Comparison of ENCODE assay signal across 10 cellular contexts in genomic region chr12:104460973-104461693, GRCh38. TPM values are rescaled to one million over a fixed set of nuclear protein-coding genes. Genes with fewer than 3 reads are reported as not detected.
DNase-seq lines count a peak whose midpoint lies in the region; ATAC-seq, FAIRE-seq and TF ChIP-seq lines count a peak whose summit lies in the region.
"Had no signal": no experiment of that assay in that cellular context is flagged by ENCODE, and none has a peak within 500 bp of the region (broad histone marks: within the 10 kb centered on the region; RNA-seq: fewer than 3 reads in every experiment).

No MANE protein-coding gene starts in this region.

- H3K18ac ChIP-seq in mesenchymal stem cell (ENCODE audit: low read depth in 1 of 2, low read length in 2 of 2), result no peak overlapping the region

- no peak overlapping the region for H2BK15ac ChIP-seq in mesenchymal stem cell (ENCODE audit: low read depth, poor library complexity, severe bottlenecking)

- POLR2A ChIA-PET in activated CD8-positive, alpha-beta T cell treated with anti-CD3 and anti-CD28 coated beads, Interleukin-2, amount 10 ng/mL, durations not matched to agents 7 days and 5 days (lab: Charles Lee), result interaction anchor here (0.9 to 6.3 kb wide), 4 partner anchors 11 to 108 kb away, joined by 4 to 68 read pairs (median 26); no protein-coding TSS in a partner anchor

- H2BK5ac ChIP-seq in mesenchymal stem cell (ENCODE audit: low read depth, low read length, poor library complexity, severe bottlenecking), result no peak overlapping the region

- 83% methylated on average over 5 of the region's 5 CpGs for WGBS in mesenchymal stem cell
- WGBS in gastroesophageal sphincter (ENCODE audit: low coverage in 1 of 2), 2 donors, result 86% methylated on average over 4 of the region's 5 CpGs; no CpG with 5 or more reads in 1 of the 2 donors

- H3K23ac ChIP-seq in mesenchymal stem cell (ENCODE audit: low read length in 2 of 2), result no peak overlapping the region

- peaks cover 10% of the 10 kb centered on the region for H3K36me3 Mint-ChIP-seq in CD4-positive, CD25-positive, alpha-beta regulatory T cell
- H3K36me3 Mint-ChIP-seq in activated CD8-positive, alpha-beta T cell treated with anti-CD3 and anti-CD28 coated beads, Interleukin-2, amount 10 ng/mL, durations not matched to agents 7 days and 5 days (ENCODE audit: low read depth), result peaks cover 55% of the 10 kb centered on the region

- H3K4me3 ChIP-seq in CD4-positive, CD25-positive, alpha-beta regulatory T cell (ENCODE audit: low read depth, low read length), result peak overlapping the region; percentile 97
- H3K4me3 ChIP-seq in mesenchymal stem cell (ENCODE audit: insufficient read depth in 1 of 2, low read depth in 1 of 2, low read length in 2 of 2), result no peak overlapping the region
- H3K4me3 ChIP-seq in gastroesophageal sphincter, result no peak overlapping the region

- H3K36me3 ChIP-seq in CD4-positive, CD25-positive, alpha-beta regulatory T cell (ENCODE audit: control insufficient read depth, insufficient read depth, low read length), result no peaks in the 10 kb centered on the region
- H3K36me3 ChIP-seq in mesenchymal stem cell (ENCODE audit: control insufficient read depth in 1 of 2, insufficient read depth in 2 of 2, low read depth in 1 of 2, low read length in 2 of 2) (no peaks in the 10 kb centered on the region), gastroesophageal sphincter (no peaks in the 10 kb centered on the region)

- no peak for TF ChIP-seq CTCF in gastroesophageal sphincter (IDR thresholded peaks at IDR 0.05)

- TF ChIP-seq POLR2A in GM12891 (IDR thresholded peaks at IDR 0.05; ENCODE audit: low read depth, low read length), result no peak
- no peak for TF ChIP-seq POLR2A in gastroesophageal sphincter (IDR thresholded peaks at IDR 0.05)

- H3K9ac ChIP-seq in mesenchymal stem cell (ENCODE audit: low read length), result no peak overlapping the region

- H3K4me2 ChIP-seq in mesenchymal stem cell (ENCODE audit: low read length, poor library complexity, severe bottlenecking), result no peak overlapping the region

- peaks cover 19 to 66% (median 47%) of the 10 kb centered on the region in 4 donors for H3K4me1 Mint-ChIP-seq in CD4-positive, CD25-positive, alpha-beta regulatory T cell
- H3K4me1 Mint-ChIP-seq in activated CD8-positive, alpha-beta T cell treated with anti-CD3 and anti-CD28 coated beads, Interleukin-2, amount 10 ng/mL, durations not matched to agents 7 days and 5 days (ENCODE audit: low read depth), result peaks cover 66% of the 10 kb centered on the region

- no peaks in the 10 kb centered on the region for H3K27me3 ChIP-seq in CD4-positive, CD25-positive, alpha-beta regulatory T cell (ENCODE audit: control insufficient read depth, insufficient read depth, low read length)
- H3K27me3 ChIP-seq in mesenchymal stem cell (ENCODE audit: control insufficient read depth in 1 of 2, insufficient read depth in 1 of 2, low read length in 2 of 2) (peaks cover 0 to 4% of the 10 kb centered on the region in 2 experiments), gastroesophageal sphincter (no peaks in the 10 kb centered on the region)

- H2BK120ac ChIP-seq in mesenchymal stem cell (ENCODE audit: low read depth, low read length), result peak overlapping the region; percentile 82

- H3K4me1 ChIP-seq in CD4-positive, CD25-positive, alpha-beta regulatory T cell (ENCODE audit: control insufficient read depth, insufficient read depth, low read length, poor library complexity, severe bottlenecking), result peaks cover 75% of the 10 kb centered on the region
- H3K4me1 ChIP-seq in mesenchymal stem cell (ENCODE audit: control insufficient read depth, insufficient read depth, low read depth, low read length), result peaks cover 17% of the 10 kb centered on the region
- peaks cover 0 to 48% (median 9%) of the 10 kb centered on the region in 3 donors for H3K4me1 ChIP-seq in gastroesophageal sphincter

- no peak overlapping the region for H3K14ac ChIP-seq in mesenchymal stem cell (ENCODE audit: low read length in 2 of 2)

- H3K4ac ChIP-seq in mesenchymal stem cell (ENCODE audit: low read depth in 1 of 2, low read length in 2 of 2), result no peak overlapping the region

- no peak for TF ChIP-seq EP300 in gastroesophageal sphincter (IDR thresholded peaks at IDR 0.05)

- peaks cover 0 to 2% (median 0%) of the 10 kb centered on the region in 7 donors for H3K9me3 Mint-ChIP-seq in CD4-positive, CD25-positive, alpha-beta regulatory T cell
- no peaks in the 10 kb centered on the region for H3K9me3 Mint-ChIP-seq in activated CD8-positive, alpha-beta T cell treated with anti-CD3 and anti-CD28 coated beads, Interleukin-2, amount 10 ng/mL, durations not matched to agents 7 days and 5 days (ENCODE audit: insufficient read depth)

- DNase-seq in CD4-positive, CD25-positive, alpha-beta regulatory T cell, result no peak
- DNase-seq in GM12891 (ENCODE audit: insufficient read length, low spot score) (no peak), mesenchymal stem cell (no peak)
- no peak for DNase-seq in activated CD8-positive, alpha-beta T cell treated with anti-CD3 and anti-CD28 coated beads, Interleukin-2, amount 10 ng/mL, durations not matched to agents 7 days and 5 days
- DNase-seq: Calu3, NCI-H2081 had no signal

- H3K27ac ChIP-seq in CD4-positive, CD25-positive, alpha-beta regulatory T cell (ENCODE audit: insufficient read depth, low read length, poor library complexity, severe bottlenecking), result peak overlapping the region; percentile 88
- H3K27ac ChIP-seq in mesenchymal stem cell (ENCODE audit: low read length, poor library complexity, severe bottlenecking) (no peak overlapping the region), gastroesophageal sphincter (no peak overlapping the region)

- H2BK12ac ChIP-seq in mesenchymal stem cell (ENCODE audit: low read length in 2 of 2), result peak overlapping the region; percentile 7 to 63

- H4K91ac ChIP-seq in mesenchymal stem cell (ENCODE audit: low read length), result no peak overlapping the region

- FAIRE-seq in GM12891 (lab: Jason Lieb, UNC), result peak; percentile 50

- CTCF ChIA-PET in activated CD8-positive, alpha-beta T cell treated with anti-CD3 and anti-CD28 coated beads, Interleukin-2, amount 10 ng/mL, durations not matched to agents 7 days and 5 days (lab: Charles Lee), result interaction anchor here (1.0 to 6.2 kb wide), 6 partner anchors 11 to 210 kb away, joined by 3 to 43 read pairs (median 17); no protein-coding TSS in a partner anchor

- no peak overlapping the region for H2AK5ac ChIP-seq in mesenchymal stem cell (ENCODE audit: low read length, severe bottlenecking)

- peak overlapping the region; percentile 92 to 100 (median 96) for H3K4me3 Mint-ChIP-seq in CD4-positive, CD25-positive, alpha-beta regulatory T cell
- peak overlapping the region; percentile 99 for H3K4me3 Mint-ChIP-seq in activated CD8-positive, alpha-beta T cell treated with anti-CD3 and anti-CD28 coated beads, Interleukin-2, amount 10 ng/mL, durations not matched to agents 7 days and 5 days

- no peak overlapping the region for H4K8ac ChIP-seq in mesenchymal stem cell (ENCODE audit: low read length)

- H3K27me3 Mint-ChIP-seq in CD4-positive, CD25-positive, alpha-beta regulatory T cell, result no peaks in the 10 kb centered on the region
- no peaks in the 10 kb centered on the region for H3K27me3 Mint-ChIP-seq in activated CD8-positive, alpha-beta T cell treated with anti-CD3 and anti-CD28 coated beads, Interleukin-2, amount 10 ng/mL, durations not matched to agents 7 days and 5 days (ENCODE audit: low read depth)

- H3K79me1 ChIP-seq in mesenchymal stem cell (replicated peaks; ENCODE audit: low read length, poor library complexity, severe bottlenecking), result no peaks in the 10 kb centered on the region

- H2AFZ ChIP-seq in mesenchymal stem cell (ENCODE audit: low read depth, low read length), result no peak overlapping the region

- H3K9me3 ChIP-seq in CD4-positive, CD25-positive, alpha-beta regulatory T cell (ENCODE audit: control insufficient read depth in 2 of 2, low read length in 2 of 2), result no peaks in the 10 kb centered on the region
- no peaks in the 10 kb centered on the region for H3K9me3 ChIP-seq in mesenchymal stem cell (ENCODE audit: control insufficient read depth, low read length)
- no peaks in the 10 kb centered on the region for H3K9me3 ChIP-seq in gastroesophageal sphincter

- H3K27ac Mint-ChIP-seq in CD4-positive, CD25-positive, alpha-beta regulatory T cell, result peak overlapping the region; percentile 92 to 99 (median 97)
- peak overlapping the region; percentile 96 for H3K27ac Mint-ChIP-seq in activated CD8-positive, alpha-beta T cell treated with anti-CD3 and anti-CD28 coated beads, Interleukin-2, amount 10 ng/mL, durations not matched to agents 7 days and 5 days

- no peak for ATAC-seq in CD4-positive, CD25-positive, alpha-beta regulatory T cell (ENCODE audit: low read depth in 2 of 2)
- no peak for ATAC-seq in activated CD8-positive, alpha-beta T cell treated with anti-CD3 and anti-CD28 coated beads, Interleukin-2, amount 10 ng/mL, durations not matched to agents 7 days and 5 days
- ATAC-seq in HG03045 (IDR thresholded peaks at IDR 0.05; ENCODE audit: unreplicated experiment) (no peak), HG03469 (IDR thresholded peaks at IDR 0.05; ENCODE audit: unreplicated experiment) (no peak), GM18519 (IDR thresholded peaks at IDR 0.05; ENCODE audit: low FRiP score, unreplicated experiment) (no peak), gastroesophageal sphincter (no peak)

TF ChIP-seq in GM12891, 5 proteins besides CTCF, POLR2A, EP300 and RAD21:
- no peak for TF ChIP-seq PAX5 (IDR thresholded peaks at IDR 0.05; ENCODE audit: insufficient read depth, low read length, severe bottlenecking)
- no peak for TF ChIP-seq POLR2AphosphoS5 (IDR thresholded peaks at IDR 0.05; ENCODE audit: low read depth, low read length)
- no peak for TF ChIP-seq TAF1 (IDR thresholded peaks at IDR 0.05; ENCODE audit: low read depth, low read length)
- TF ChIP-seq POU2F2 (IDR thresholded peaks at IDR 0.05; ENCODE audit: low read depth, low read length), result no peak
- TF ChIP-seq SPI1 (IDR thresholded peaks at IDR 0.05; ENCODE audit: low read depth, low read length), result no peak

RNA-seq across cellular contexts. Expression of gene CHST11, which starts 4.4 kb away (rescaled TPM):
- 192 TPM for total RNA-seq in CD4-positive, CD25-positive, alpha-beta regulatory T cell
- 100 to 1,000 TPM in 2 of 4 donors, 10 to 100 TPM in 2; 70.2 to 114 (median 99.5) TPM for polyA plus RNA-seq in CD4-positive, CD25-positive, alpha-beta regulatory T cell
- polyA plus RNA-seq in GM12891 (2012; ENCODE audit: low read depth, missing spikeins), result 9.8 TPM
- total RNA-seq in activated CD8-positive, alpha-beta T cell treated with anti-CD3 and anti-CD28 coated beads, Interleukin-2, amount 10 ng/mL, durations not matched to agents 7 days and 5 days, result 10 to 100 TPM; 82.1 to 85.2 TPM
- polyA plus RNA-seq in mesenchymal stem cell (2013, experiment 1 of 2), result 17.4 TPM
- 16.4 TPM for polyA plus RNA-seq in mesenchymal stem cell (2013, experiment 2 of 2)
- 10 to 100 TPM in 2 of 4 donors, 1 to 10 TPM in 2; 4.3 to 15.6 (median 11.0) TPM for total RNA-seq in gastroesophageal sphincter

Comparison
In these comparisons a context has a peak if more than half of its experiments do, and no peak if none do; other contexts are left out.
1. RNA of gene CHST11, which starts 4.4 kb away (total RNA-seq): 192 TPM in CD4-positive, CD25-positive, alpha-beta regulatory T cell (single experiment) and 82.1 to 85.2 TPM in activated CD8-positive, alpha-beta T cell treated with anti-CD3 and anti-CD28 coated beads, Interleukin-2, amount 10 ng/mL, durations not matched to agents 7 days and 5 days; 4.3 to 15.6 TPM in gastroesophageal sphincter; every median in the first group is over 4 times any median in the second.